Comparison of ENCODE assay signal across 2 cellular contexts in the genomic region with DNA sequence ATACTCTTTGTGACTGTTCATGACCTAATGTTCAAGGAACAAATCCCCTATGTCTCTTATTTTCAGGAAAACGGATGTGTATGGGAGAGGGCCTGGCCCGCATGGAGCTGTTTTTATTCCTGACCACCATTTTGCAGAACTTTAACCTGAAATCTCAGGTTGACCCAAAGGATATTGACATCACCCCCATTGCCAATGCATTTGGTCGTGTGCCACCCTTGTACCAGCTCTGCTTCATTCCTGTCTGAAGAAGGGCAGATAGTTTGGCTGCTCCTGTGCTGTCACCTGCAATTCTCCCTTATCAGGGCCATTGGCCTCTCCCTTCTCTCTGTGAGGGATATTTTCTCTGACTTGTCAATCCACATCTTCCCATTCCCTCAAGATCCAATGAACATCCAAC.
TF ChIP-seq lines count a peak whose summit lies in the region.

No MANE protein-coding gene starts in this region.

TF ChIP-seq in liver, 16 proteins besides CTCF, POLR2A, EP300 and RAD21:
- peak; percentile 71 to 75 for TF ChIP-seq RXRA (IDR thresholded peaks at IDR 0.05)
- TF ChIP-seq TAF1 (conservative IDR thresholded peaks at IDR 0.05): no peak
- TF ChIP-seq NR2F2 (IDR thresholded peaks at IDR 0.05): no peak
- TF ChIP-seq YY1 (IDR thresholded peaks at IDR 0.05): peak; percentile 54

TF ChIP-seq in HepG2, 621 proteins besides CTCF, POLR2A, EP300 and RAD21:
- TF ChIP-seq KDM2A (CRISPR knock-in tag; IDR thresholded peaks at IDR 0.05; ENCODE audit: borderline replicate concordance, low read depth) (no peak), CC2D1A (CRISPR knock-in tag; IDR thresholded peaks at IDR 0.05) (no peak), CCDC6 (CRISPR knock-in tag; IDR thresholded peaks at IDR 0.05) (no peak), BRD4 (CRISPR knock-in tag; IDR thresholded peaks at IDR 0.05) (no peak), SETDB1 (CRISPR knock-in tag; IDR thresholded peaks at IDR 0.05; ENCODE audit: borderline replicate concordance) (no peak), ZFP1 (CRISPR knock-in tag; IDR thresholded peaks at IDR 0.05) (no peak), TBL1XR1 (IDR thresholded peaks at IDR 0.05; ENCODE audit: borderline replicate concordance, low read length, partially characterized antibody) (no peak), RXRA (CRISPR knock-in tag; IDR thresholded peaks at IDR 0.05) (no peak), ZNF207 (IDR thresholded peaks at IDR 0.05; ENCODE audit: borderline replicate concordance) (no peak), FIP1L1 (IDR thresholded peaks at IDR 0.05; ENCODE audit: borderline replicate concordance, insufficient read depth, low read depth, low read length) (no peak), GATA4 (IDR thresholded peaks at IDR 0.05; ENCODE audit: borderline replicate concordance, low read depth) (no peak), SOX5 (CRISPR knock-in tag; IDR thresholded peaks at IDR 0.05; ENCODE audit: borderline replicate concordance) (no peak), NR2F2 (IDR thresholded peaks at IDR 0.05; ENCODE audit: borderline replicate concordance, low read depth) (no peak)
- TF ChIP-seq, protein P1, sequence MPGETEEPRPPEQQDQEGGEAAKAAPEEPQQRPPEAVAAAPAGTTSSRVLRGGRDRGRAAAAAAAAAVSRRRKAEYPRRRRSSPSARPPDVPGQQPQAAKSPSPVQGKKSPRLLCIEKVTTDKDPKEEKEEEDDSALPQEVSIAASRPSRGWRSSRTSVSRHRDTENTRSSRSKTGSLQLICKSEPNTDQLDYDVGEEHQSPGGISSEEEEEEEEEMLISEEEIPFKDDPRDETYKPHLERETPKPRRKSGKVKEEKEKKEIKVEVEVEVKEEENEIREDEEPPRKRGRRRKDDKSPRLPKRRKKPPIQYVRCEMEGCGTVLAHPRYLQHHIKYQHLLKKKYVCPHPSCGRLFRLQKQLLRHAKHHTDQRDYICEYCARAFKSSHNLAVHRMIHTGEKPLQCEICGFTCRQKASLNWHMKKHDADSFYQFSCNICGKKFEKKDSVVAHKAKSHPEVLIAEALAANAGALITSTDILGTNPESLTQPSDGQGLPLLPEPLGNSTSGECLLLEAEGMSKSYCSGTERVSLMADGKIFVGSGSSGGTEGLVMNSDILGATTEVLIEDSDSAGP (CRISPR knock-in tag; IDR thresholded peaks at IDR 0.05; ENCODE audit: borderline replicate concordance): no peak
- TF ChIP-seq, protein P2, sequence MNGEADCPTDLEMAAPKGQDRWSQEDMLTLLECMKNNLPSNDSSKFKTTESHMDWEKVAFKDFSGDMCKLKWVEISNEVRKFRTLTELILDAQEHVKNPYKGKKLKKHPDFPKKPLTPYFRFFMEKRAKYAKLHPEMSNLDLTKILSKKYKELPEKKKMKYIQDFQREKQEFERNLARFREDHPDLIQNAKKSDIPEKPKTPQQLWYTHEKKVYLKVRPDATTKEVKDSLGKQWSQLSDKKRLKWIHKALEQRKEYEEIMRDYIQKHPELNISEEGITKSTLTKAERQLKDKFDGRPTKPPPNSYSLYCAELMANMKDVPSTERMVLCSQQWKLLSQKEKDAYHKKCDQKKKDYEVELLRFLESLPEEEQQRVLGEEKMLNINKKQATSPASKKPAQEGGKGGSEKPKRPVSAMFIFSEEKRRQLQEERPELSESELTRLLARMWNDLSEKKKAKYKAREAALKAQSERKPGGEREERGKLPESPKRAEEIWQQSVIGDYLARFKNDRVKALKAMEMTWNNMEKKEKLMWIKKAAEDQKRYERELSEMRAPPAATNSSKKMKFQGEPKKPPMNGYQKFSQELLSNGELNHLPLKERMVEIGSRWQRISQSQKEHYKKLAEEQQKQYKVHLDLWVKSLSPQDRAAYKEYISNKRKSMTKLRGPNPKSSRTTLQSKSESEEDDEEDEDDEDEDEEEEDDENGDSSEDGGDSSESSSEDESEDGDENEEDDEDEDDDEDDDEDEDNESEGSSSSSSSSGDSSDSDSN (CRISPR knock-in tag; IDR thresholded peaks at IDR 0.05): no peak
- TF ChIP-seq, protein P3, sequence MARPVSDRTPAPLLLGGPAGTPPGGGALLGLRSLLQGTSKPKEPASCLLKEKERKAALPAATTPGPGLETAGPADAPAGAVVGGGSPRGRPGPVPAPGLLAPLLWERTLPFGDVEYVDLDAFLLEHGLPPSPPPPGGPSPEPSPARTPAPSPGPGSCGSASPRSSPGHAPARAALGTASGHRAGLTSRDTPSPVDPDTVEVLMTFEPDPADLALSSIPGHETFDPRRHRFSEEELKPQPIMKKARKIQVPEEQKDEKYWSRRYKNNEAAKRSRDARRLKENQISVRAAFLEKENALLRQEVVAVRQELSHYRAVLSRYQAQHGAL (CRISPR knock-in tag; IDR thresholded peaks at IDR 0.05; ENCODE audit: not compliant biosample characterization): no peak
- TF ChIP-seq, protein P4, sequence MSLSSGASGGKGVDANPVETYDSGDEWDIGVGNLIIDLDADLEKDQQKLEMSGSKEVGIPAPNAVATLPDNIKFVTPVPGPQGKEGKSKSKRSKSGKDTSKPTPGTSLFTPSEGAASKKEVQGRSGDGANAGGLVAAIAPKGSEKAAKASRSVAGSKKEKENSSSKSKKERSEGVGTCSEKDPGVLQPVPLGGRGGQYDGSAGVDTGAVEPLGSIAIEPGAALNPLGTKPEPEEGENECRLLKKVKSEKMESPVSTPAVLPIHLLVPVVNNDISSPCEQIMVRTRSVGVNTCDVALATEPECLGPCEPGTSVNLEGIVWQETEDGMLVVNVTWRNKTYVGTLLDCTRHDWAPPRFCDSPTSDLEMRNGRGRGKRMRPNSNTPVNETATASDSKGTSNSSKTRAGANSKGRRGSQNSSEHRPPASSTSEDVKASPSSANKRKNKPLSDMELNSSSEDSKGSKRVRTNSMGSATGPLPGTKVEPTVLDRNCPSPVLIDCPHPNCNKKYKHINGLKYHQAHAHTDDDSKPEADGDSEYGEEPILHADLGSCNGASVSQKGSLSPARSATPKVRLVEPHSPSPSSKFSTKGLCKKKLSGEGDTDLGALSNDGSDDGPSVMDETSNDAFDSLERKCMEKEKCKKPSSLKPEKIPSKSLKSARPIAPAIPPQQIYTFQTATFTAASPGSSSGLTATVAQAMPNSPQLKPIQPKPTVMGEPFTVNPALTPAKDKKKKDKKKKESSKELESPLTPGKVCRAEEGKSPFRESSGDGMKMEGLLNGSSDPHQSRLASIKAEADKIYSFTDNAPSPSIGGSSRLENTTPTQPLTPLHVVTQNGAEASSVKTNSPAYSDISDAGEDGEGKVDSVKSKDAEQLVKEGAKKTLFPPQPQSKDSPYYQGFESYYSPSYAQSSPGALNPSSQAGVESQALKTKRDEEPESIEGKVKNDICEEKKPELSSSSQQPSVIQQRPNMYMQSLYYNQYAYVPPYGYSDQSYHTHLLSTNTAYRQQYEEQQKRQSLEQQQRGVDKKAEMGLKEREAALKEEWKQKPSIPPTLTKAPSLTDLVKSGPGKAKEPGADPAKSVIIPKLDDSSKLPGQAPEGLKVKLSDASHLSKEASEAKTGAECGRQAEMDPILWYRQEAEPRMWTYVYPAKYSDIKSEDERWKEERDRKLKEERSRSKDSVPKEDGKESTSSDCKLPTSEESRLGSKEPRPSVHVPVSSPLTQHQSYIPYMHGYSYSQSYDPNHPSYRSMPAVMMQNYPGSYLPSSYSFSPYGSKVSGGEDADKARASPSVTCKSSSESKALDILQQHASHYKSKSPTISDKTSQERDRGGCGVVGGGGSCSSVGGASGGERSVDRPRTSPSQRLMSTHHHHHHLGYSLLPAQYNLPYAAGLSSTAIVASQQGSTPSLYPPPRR (CRISPR knock-in tag; IDR thresholded peaks at IDR 0.05; ENCODE audit: borderline replicate concordance): no peak
